In the genomic region with DNA sequence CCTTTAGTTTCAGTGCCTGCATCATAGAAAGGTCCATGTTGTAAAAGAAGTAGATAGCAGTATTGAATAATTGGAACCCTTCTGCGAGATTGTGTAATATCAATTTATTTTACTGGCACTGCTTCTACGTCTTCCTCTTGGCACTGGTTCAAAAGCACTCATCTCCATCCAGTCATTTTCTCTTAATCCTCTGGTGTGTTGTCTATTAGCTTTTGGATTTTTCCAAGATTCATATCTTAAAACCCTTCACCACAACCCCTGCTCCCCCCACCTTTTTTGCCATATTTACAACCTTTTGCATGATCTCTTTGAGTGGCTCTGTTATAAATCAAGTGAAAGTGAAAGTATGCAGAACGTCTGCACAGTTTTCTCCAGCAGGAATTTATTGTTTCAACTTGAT, we compare ENCODE assay signal across 8 cellular contexts.
DNase-seq lines count a peak whose midpoint lies in the region; ATAC-seq and TF ChIP-seq lines count a peak whose summit lies in the region.

No MANE protein-coding gene starts in this region.

- no peak for TF ChIP-seq POLR2A in body of pancreas (IDR thresholded peaks at IDR 0.05)

- no peaks in the 10 kb centered on the region for H3K27me3 ChIP-seq in body of pancreas

- H3K36me3 ChIP-seq in body of pancreas (replicated peaks in 1 of 2; ENCODE audit: insufficient read depth in 1 of 2, low read depth in 2 of 2) = no peaks in the 10 kb centered on the region

- DNase-seq in NCI-H1048 (lab: John Stamatoyannopoulos, UW) = peak; percentile 1
- DNase-seq in body of pancreas = peak in 1 of 4 donors; percentile 3
- DNase-seq in myocyte (ENCODE audit: low read depth) = peak; percentile 16
- no peak for DNase-seq in COLO829 (ENCODE audit: low spot score)
- no peak for DNase-seq in cerebellar cortex (ENCODE audit: low spot score)
- no peak for DNase-seq in DMS 273 (lab: John Stamatoyannopoulos, UW; ENCODE audit: unreplicated experiment)
- no peak for DNase-seq in caudate nucleus (lab: John Stamatoyannopoulos, UW)

- 0 to 1% methylated on average over 3 of the region's 3 CpGs for WGBS in body of pancreas, 2 donors

- TF ChIP-seq CTCF in body of pancreas (IDR thresholded peaks at IDR 0.05) = no peak

- intact Hi-C loops in body of pancreas (cut with DNase I) = no loop called here

- peak overlapping the region in 1 of 2 donors; percentile 9 for H3K4me3 ChIP-seq in body of pancreas

- H3K4me1 ChIP-seq in body of pancreas = peaks cover 5% of the 10 kb centered on the region

- H3K9me3 ChIP-seq in body of pancreas = no peaks in the 10 kb centered on the region

- H3K27ac ChIP-seq in body of pancreas = peak overlapping the region in 2 of 4 donors; percentile 26 to 53
- H3K27ac ChIP-seq in caudate nucleus (ENCODE audit: low read depth, low read length) = no peak overlapping the region

- ATAC-seq in GM18907 (IDR thresholded peaks at IDR 0.05; ENCODE audit: unreplicated experiment) (peak; percentile 83), body of pancreas (peak; percentile 55)

Comparison
In these comparisons a context has a peak if more than half of its experiments do, and no peak if none do; other contexts are left out.
1. DNase-seq: peak in NCI-H1048 (single experiment) and myocyte (single experiment); none in COLO829 (single experiment), cerebellar cortex (single experiment), DMS 273 (single experiment) and caudate nucleus (0 of 61).